ENCODE assay signal across 9 cellular contexts in genomic region chr1:201916649-201917249, GRCh38. TPM values are rescaled to one million over a fixed set of nuclear protein-coding genes. Genes with fewer than 3 reads are reported as not detected.
DNase-seq lines count a peak whose midpoint lies in the region; ATAC-seq and TF ChIP-seq lines count a peak whose summit lies in the region.
"Had no signal": no experiment of that assay in that cellular context is flagged by ENCODE, and none has a peak within 500 bp of the region (broad histone marks: within the 10 kb centered on the region; RNA-seq: fewer than 3 reads in every experiment).

No MANE protein-coding gene starts in this region.

- no peak for ATAC-seq in activated CD4-positive, alpha-beta T cell treated with anti-CD3 and anti-CD28 coated beads for 36 hours
- ATAC-seq in lower lobe of right lung: peak; percentile 45 to 54
- no peak for ATAC-seq in foreskin keratinocyte

- no peaks in the 10 kb centered on the region for H3K9me3 Mint-ChIP-seq in activated CD4-positive, alpha-beta T cell treated with anti-CD3 and anti-CD28 coated beads for 36 hours (ENCODE audit: low read depth)
- no peaks in the 10 kb centered on the region for H3K9me3 Mint-ChIP-seq in activated CD4-positive, alpha-beta T cell treated with anti-CD3 and anti-CD28 coated beads, Interleukin-2, amount 10 ng/mL, durations not matched to agents 24 days and 14 days

- CTCF ChIA-PET in activated CD4-positive, alpha-beta T cell treated with anti-CD3 and anti-CD28 coated beads for 36 hours (lab: Charles Lee): interaction anchor here (0.6 to 1.0 kb wide), 2 partner anchors 21 to 49 kb away, joined by 3 to 4 read pairs; no protein-coding TSS in a partner anchor

- POLR2A ChIA-PET in activated CD4-positive, alpha-beta T cell treated with anti-CD3 and anti-CD28 coated beads for 36 hours (lab: Charles Lee): no interaction called here

- no peak overlapping the region for H3K4me3 Mint-ChIP-seq in activated CD4-positive, alpha-beta T cell treated with anti-CD3 and anti-CD28 coated beads for 36 hours
- no peak overlapping the region for H3K4me3 Mint-ChIP-seq in activated CD4-positive, alpha-beta T cell treated with anti-CD3 and anti-CD28 coated beads, Interleukin-2, amount 10 ng/mL, durations not matched to agents 24 days and 14 days

- H3K36me3 Mint-ChIP-seq in activated CD4-positive, alpha-beta T cell treated with anti-CD3 and anti-CD28 coated beads for 36 hours (ENCODE audit: low read depth): no peaks in the 10 kb centered on the region
- no peaks in the 10 kb centered on the region for H3K36me3 Mint-ChIP-seq in activated CD4-positive, alpha-beta T cell treated with anti-CD3 and anti-CD28 coated beads, Interleukin-2, amount 10 ng/mL, durations not matched to agents 24 days and 14 days (ENCODE audit: low read depth)

- H3K27me3 Mint-ChIP-seq in activated CD4-positive, alpha-beta T cell treated with anti-CD3 and anti-CD28 coated beads for 36 hours: peaks cover 11% of the 10 kb centered on the region
- peaks cover 11% of the 10 kb centered on the region for H3K27me3 Mint-ChIP-seq in activated CD4-positive, alpha-beta T cell treated with anti-CD3 and anti-CD28 coated beads, Interleukin-2, amount 10 ng/mL, durations not matched to agents 24 days and 14 days

- no peaks in the 10 kb centered on the region for H3K36me3 ChIP-seq in brain microvascular endothelial cell (replicated peaks)
- H3K36me3 ChIP-seq in lower lobe of right lung: no peaks in the 10 kb centered on the region

- H3K27ac ChIP-seq in brain microvascular endothelial cell: peak overlapping the region; percentile 69
- peak overlapping the region; percentile 68 for H3K27ac ChIP-seq in lower lobe of right lung
- no peak overlapping the region for H3K27ac ChIP-seq in foreskin keratinocyte

- TF ChIP-seq CTCF in brain microvascular endothelial cell (IDR thresholded peaks at IDR 0.05; ENCODE audit: low read depth, low read length, missing control alignments) (no peak), lower lobe of right lung (IDR thresholded peaks at IDR 0.05) (no peak), foreskin keratinocyte (conservative IDR thresholded peaks at IDR 0.05) (no peak)

- no peaks in the 10 kb centered on the region for H3K4me1 Mint-ChIP-seq in activated CD4-positive, alpha-beta T cell treated with anti-CD3 and anti-CD28 coated beads for 36 hours
- H3K4me1 Mint-ChIP-seq in activated CD4-positive, alpha-beta T cell treated with anti-CD3 and anti-CD28 coated beads, Interleukin-2, amount 10 ng/mL, durations not matched to agents 24 days and 14 days: no peaks in the 10 kb centered on the region

- H3K4me1 ChIP-seq in lower lobe of right lung (peaks cover 5% of the 10 kb centered on the region), foreskin keratinocyte (peaks cover 4% of the 10 kb centered on the region)

- H3K27ac Mint-ChIP-seq in activated CD4-positive, alpha-beta T cell treated with anti-CD3 and anti-CD28 coated beads for 36 hours: no peak overlapping the region
- no peak overlapping the region for H3K27ac Mint-ChIP-seq in activated CD4-positive, alpha-beta T cell treated with anti-CD3 and anti-CD28 coated beads, Interleukin-2, amount 10 ng/mL, durations not matched to agents 24 days and 14 days

- in situ Hi-C loops in brain microvascular endothelial cell (cut with HindIII; ENCODE audit: low pct_ligation_motif_present, low sequenced_read_pairs): no loop called here

- H3K9me3 ChIP-seq in lower lobe of right lung: no peaks in the 10 kb centered on the region

- intact Hi-C loops in activated CD4-positive, alpha-beta T cell treated with anti-CD3 and anti-CD28 coated beads for 36 hours (cut with DNase I, micrococcal nuclease): no loop called here
- intact Hi-C loops in activated CD4-positive, alpha-beta T cell treated with anti-CD3 and anti-CD28 coated beads, Interleukin-2, amount 10 ng/mL, durations not matched to agents 24 days and 14 days (cut with micrococcal nuclease): no loop called here
- intact Hi-C loops in lower lobe of right lung (cut with DNase I): no loop called here

- no peak overlapping the region for H3K4me3 ChIP-seq in brain microvascular endothelial cell (ENCODE audit: low read depth, low read length)
- no peak overlapping the region for H3K4me3 ChIP-seq in lower lobe of right lung

- no peaks in the 10 kb centered on the region for H3K27me3 ChIP-seq in brain microvascular endothelial cell (replicated peaks)
- H3K27me3 ChIP-seq in lower lobe of right lung (ENCODE audit: low read depth): no peaks in the 10 kb centered on the region
- no peaks in the 10 kb centered on the region for H3K27me3 ChIP-seq in foreskin keratinocyte

- DNase-seq in activated CD4-positive, alpha-beta T cell treated with anti-CD3 and anti-CD28 coated beads for 36 hours: peak; percentile 13
- DNase-seq in activated CD4-positive, alpha-beta T cell treated with anti-CD3 and anti-CD28 coated beads, Interleukin-2, amount 10 ng/mL, durations not matched to agents 24 days and 14 days: no peak
- DNase-seq in brain microvascular endothelial cell (peak; percentile 87), lower lobe of right lung (peak; percentile 54), ureter (ENCODE audit: low spot score) (peak; percentile 91), NCI-H2081 treated with DMSO at 0.1 percent for 48 hours (lab: John Stamatoyannopoulos, UW) (no peak), foreskin keratinocyte (no peak), NAMALWA (ENCODE audit: low spot score) (no peak)

RNA-seq across cellular contexts. Expression of gene SHISA4, which starts 28.1 kb away (rescaled TPM):
- total RNA-seq in activated CD4-positive, alpha-beta T cell treated with anti-CD3 and anti-CD28 coated beads for 36 hours: under 1 TPM; 0.14 to 0.26 TPM
- total RNA-seq in activated CD4-positive, alpha-beta T cell treated with anti-CD3 and anti-CD28 coated beads, Interleukin-2, amount 10 ng/mL, durations not matched to agents 24 days and 14 days: 0.38 and 0.77 TPM in 2 replicates
- total RNA-seq in lower lobe of right lung (7.8 TPM), ureter (11.6 TPM), foreskin keratinocyte (2.4 and 3.8 TPM in 2 replicates)
- polyA plus RNA-seq in foreskin keratinocyte: 3.8 and 7.6 TPM in 2 replicates

RNA-seq across cellular contexts. Expression of gene LMOD1, which starts 29.6 kb away (rescaled TPM):
- total RNA-seq in activated CD4-positive, alpha-beta T cell treated with anti-CD3 and anti-CD28 coated beads for 36 hours: not detected
- not detected in 2 replicates for total RNA-seq in activated CD4-positive, alpha-beta T cell treated with anti-CD3 and anti-CD28 coated beads, Interleukin-2, amount 10 ng/mL, durations not matched to agents 24 days and 14 days
- total RNA-seq in lower lobe of right lung: 24.2 TPM
- 123 TPM for total RNA-seq in ureter
- not detected in 2 replicates for total RNA-seq in foreskin keratinocyte
- polyA plus RNA-seq in foreskin keratinocyte: 0.01 TPM in 1 of 2 replicates, not detected in the other
- polyA plus RNA-seq: neural cell had no signal

RNA-seq across cellular contexts. Expression of gene TIMM17A, which starts 38.6 kb away (rescaled TPM):
- 10 to 100 TPM; 51.9 to 70.6 TPM for total RNA-seq in activated CD4-positive, alpha-beta T cell treated with anti-CD3 and anti-CD28 coated beads for 36 hours
- 119 and 122 TPM in 2 replicates for total RNA-seq in activated CD4-positive, alpha-beta T cell treated with anti-CD3 and anti-CD28 coated beads, Interleukin-2, amount 10 ng/mL, durations not matched to agents 24 days and 14 days
- total RNA-seq in lower lobe of right lung: 28.5 TPM
- total RNA-seq in ureter: 41.4 TPM
- 63.6 and 66.4 TPM in 2 replicates for total RNA-seq in foreskin keratinocyte
- 73.5 TPM in 2 replicates for polyA plus RNA-seq in foreskin keratinocyte

Comparison
In these comparisons a context has a peak if more than half of its experiments do, and no peak if none do; other contexts are left out.
1. DNase-seq: peak in activated CD4-positive, alpha-beta T cell treated with anti-CD3 and anti-CD28 coated beads for 36 hours (single experiment), brain microvascular endothelial cell (single experiment), lower lobe of right lung (single experiment) and ureter (single experiment); none in activated CD4-positive, alpha-beta T cell treated with anti-CD3 and anti-CD28 coated beads, Interleukin-2, amount 10 ng/mL, durations not matched to agents 24 days and 14 days (single experiment), NCI-H2081 treated with DMSO at 0.1 percent for 48 hours (single experiment), foreskin keratinocyte (0 of 2) and NAMALWA (single experiment).
2. ATAC-seq: peak in lower lobe of right lung (2 of 2); none in activated CD4-positive, alpha-beta T cell treated with anti-CD3 and anti-CD28 coated beads for 36 hours (single experiment) and foreskin keratinocyte (single experiment).
3. RNA of gene LMOD1, which starts 29.6 kb away (total RNA-seq): 123 TPM in ureter (single experiment) and 24.2 TPM in lower lobe of right lung (single experiment); not detected in activated CD4-positive, alpha-beta T cell treated with anti-CD3 and anti-CD28 coated beads for 36 hours, not detected in activated CD4-positive, alpha-beta T cell treated with anti-CD3 and anti-CD28 coated beads, Interleukin-2, amount 10 ng/mL, durations not matched to agents 24 days and 14 days and not detected in foreskin keratinocyte; every median in the first group is over 10 times any median in the second.